In genomic region chr7:512146-512510, GRCh38 we compare ENCODE assay signal across 24 cellular contexts. TPM values are rescaled to one million over a fixed set of nuclear protein-coding genes. Genes with fewer than 3 reads are reported as not detected.
DNase-seq lines count a peak whose midpoint lies in the region; ATAC-seq, FAIRE-seq and TF ChIP-seq lines count a peak whose summit lies in the region.
"Had no signal": no experiment of that assay in that cellular context is flagged by ENCODE, and none has a peak within 500 bp of the region (broad histone marks: within the 10 kb centered on the region; RNA-seq: fewer than 3 reads in every experiment).

No MANE protein-coding gene starts in this region.

- TF ChIP-seq POLR2A in spleen (IDR thresholded peaks at IDR 0.05): no peak

- ATAC-seq in GM23338: no peak
- ATAC-seq: sciatic nerve had no signal

- H3K27me3 Mint-ChIP-seq in GM23338 (ENCODE audit: insufficient read depth, low read depth, poor library complexity): peaks cover 18% of the 10 kb centered on the region
- peaks cover 19% of the 10 kb centered on the region for H3K27me3 Mint-ChIP-seq in T-helper 2 cell treated with Interferon-gamma antibody and Interleukin-4, amounts not matched to agents 5 μg/mL and 100 μg/mL, for 36 hours (ENCODE audit: low read depth)
- H3K27me3 Mint-ChIP-seq in activated CD4-positive, alpha-beta memory T cell treated with anti-CD3 and anti-CD28 coated beads for 36 hours: peaks cover 22% of the 10 kb centered on the region
- peaks cover 24% of the 10 kb centered on the region for H3K27me3 Mint-ChIP-seq in activated T-cell treated with anti-CD3 and anti-CD28 coated beads, Interleukin-2, amount 50 U/mL, for 24 hours

- FAIRE-seq in keratinocyte (lab: Jason Lieb, UNC): no peak
- FAIRE-seq: GM18507 had no signal

- no peak overlapping the region for H3K4me3 Mint-ChIP-seq in GM23338
- no peak overlapping the region for H3K4me3 Mint-ChIP-seq in T-helper 2 cell treated with Interferon-gamma antibody and Interleukin-4, amounts not matched to agents 5 μg/mL and 100 μg/mL, for 36 hours
- H3K4me3 Mint-ChIP-seq in activated CD4-positive, alpha-beta memory T cell treated with anti-CD3 and anti-CD28 coated beads for 36 hours: no peak overlapping the region
- H3K4me3 Mint-ChIP-seq in activated T-cell treated with anti-CD3 and anti-CD28 coated beads, Interleukin-2, amount 50 U/mL, for 24 hours: no peak overlapping the region

- dilution Hi-C loops in keratinocyte (cut with MboI; ENCODE audit: extremely low pct_ligation_motif_present, low sequenced_read_pairs): no loop called here

- POLR2A ChIA-PET in activated CD4-positive, alpha-beta memory T cell treated with anti-CD3 and anti-CD28 coated beads for 36 hours (lab: Charles Lee): no interaction called here

- H3K9ac ChIP-seq in keratinocyte (ENCODE audit: control insufficient read depth, extremely low read depth, insufficient read depth, low read length): peak overlapping the region; percentile 54

- H2AFZ ChIP-seq in GM23338: no peak overlapping the region
- H2AFZ ChIP-seq in keratinocyte (ENCODE audit: control insufficient read depth, low read length): no peak overlapping the region
- H2AFZ ChIP-seq: hepatocyte had no signal

- peaks cover 35% of the 10 kb centered on the region for H3K4me1 Mint-ChIP-seq in GM23338
- H3K4me1 Mint-ChIP-seq in T-helper 2 cell treated with Interferon-gamma antibody and Interleukin-4, amounts not matched to agents 5 μg/mL and 100 μg/mL, for 36 hours (ENCODE audit: low read depth): no peaks in the 10 kb centered on the region
- peaks cover 11% of the 10 kb centered on the region for H3K4me1 Mint-ChIP-seq in activated CD4-positive, alpha-beta memory T cell treated with anti-CD3 and anti-CD28 coated beads for 36 hours (ENCODE audit: low read depth)
- H3K4me1 Mint-ChIP-seq in activated T-cell treated with anti-CD3 and anti-CD28 coated beads, Interleukin-2, amount 50 U/mL, for 24 hours (ENCODE audit: low read depth): peaks cover 25% of the 10 kb centered on the region

- CTCF ChIA-PET in activated CD4-positive, alpha-beta memory T cell treated with anti-CD3 and anti-CD28 coated beads for 36 hours (lab: Charles Lee): no interaction called here

- TF ChIP-seq CTCF in GM23338 (conservative IDR thresholded peaks at IDR 0.05; ENCODE audit: low read depth in 2 of 2) (no peak), ascending aorta (IDR thresholded peaks at IDR 0.05) (no peak), keratinocyte (optimal IDR thresholded peaks at IDR 0.05 in 1 of 3, IDR thresholded peaks at IDR 0.05 in 1 of 3, conservative IDR thresholded peaks at IDR 0.05 in 1 of 3; ENCODE audit: extremely low read depth in 1 of 3, insufficient read depth in 2 of 3, low read length in 3 of 3) (no peak), spleen (IDR thresholded peaks at IDR 0.05 in 8 of 11, conservative IDR thresholded peaks at IDR 0.05 in 3 of 11) (no peak)

- intact Hi-C loops in ascending aorta (cut with DNase I) (loop anchor here (5.0 to 10.0 kb wide), 3 partner anchors 180 to 355 kb away; no protein-coding TSS in a partner anchor), spleen (cut with DNase I; ENCODE audit: low total_unique reads) (no loop called here)
- intact Hi-C loops in activated CD4-positive, alpha-beta memory T cell treated with anti-CD3 and anti-CD28 coated beads for 36 hours (cut with micrococcal nuclease): loop anchor here (10.0 kb wide), 1 partner anchor 147 kb away; no protein-coding TSS in a partner anchor

- peaks cover 15% of the 10 kb centered on the region for H3F3A ChIP-seq in GM23338 (replicated peaks; ENCODE audit: low read depth)

- H3K36me3 ChIP-seq in GM23338 (ENCODE audit: insufficient read depth) (no peaks in the 10 kb centered on the region), ascending aorta (peaks cover 39 to 56% of the 10 kb centered on the region in 2 donors), keratinocyte (ENCODE audit: control insufficient read depth in 2 of 2, extremely low read depth in 1 of 2, insufficient read depth in 2 of 2, low read length in 2 of 2) (peaks cover 18 to 25% of the 10 kb centered on the region in 2 experiments), spleen (peaks cover 0 to 67% (median 11%) of the 10 kb centered on the region in 6 donors)

- DNase-seq in GM23338 (ENCODE audit: low spot score) (no peak), ascending aorta (ENCODE audit: low spot score in 2 of 2) (no peak), keratinocyte (ENCODE audit: low read depth, low spot score) (no peak), spleen (peak; percentile 63), NCI-H128 (lab: John Stamatoyannopoulos, UW; ENCODE audit: unreplicated experiment) (no peak)
- no peak for DNase-seq in T-helper 2 cell treated with Interferon-gamma antibody and Interleukin-4, amounts not matched to agents 5 μg/mL and 100 μg/mL, for 36 hours (ENCODE audit: low spot score)
- DNase-seq in activated CD4-positive, alpha-beta memory T cell treated with anti-CD3 and anti-CD28 coated beads for 36 hours: no peak
- DNase-seq in activated T-cell treated with anti-CD3 and anti-CD28 coated beads, Interleukin-2, amount 50 U/mL, for 24 hours: no peak
- DNase-seq: ACHN; activated naive CD4-positive, alpha-beta T cell treated with anti-CD3 and anti-CD28 coated beads, Interleukin-2, amount 50 U/mL, for 16 hours; anterior cingulate cortex; COR-L47; effector CD8-positive, alpha-beta T cell; foreskin melanocyte; KBM-7; MM.1S; NCI-H146; NCI-H2171; NCI-H524 treated with DMSO at 0.1 percent for 48 hours had no signal

- H3K9me3 ChIP-seq in ascending aorta (no peaks in the 10 kb centered on the region), keratinocyte (ENCODE audit: control insufficient read depth, low read depth, low read length) (no peaks in the 10 kb centered on the region), spleen (no peaks in the 10 kb centered on the region)
- H3K9me3 ChIP-seq: vagina had no signal

- H3K4me1 ChIP-seq in GM23338 (ENCODE audit: insufficient read depth): peaks cover 24% of the 10 kb centered on the region
- H3K4me1 ChIP-seq in ascending aorta: peaks cover 16 to 57% of the 10 kb centered on the region in 2 donors
- peaks cover 48% of the 10 kb centered on the region for H3K4me1 ChIP-seq in keratinocyte (ENCODE audit: control insufficient read depth, extremely low read depth, insufficient read depth, low read length)
- H3K4me1 ChIP-seq in spleen: peaks cover 0 to 46% (median 25%) of the 10 kb centered on the region in 6 donors

- no peaks in the 10 kb centered on the region; the same call in 2 of the 3 replicates for H3K9me3 Mint-ChIP-seq in GM23338
- no peaks in the 10 kb centered on the region for H3K9me3 Mint-ChIP-seq in T-helper 2 cell treated with Interferon-gamma antibody and Interleukin-4, amounts not matched to agents 5 μg/mL and 100 μg/mL, for 36 hours
- no peaks in the 10 kb centered on the region for H3K9me3 Mint-ChIP-seq in activated CD4-positive, alpha-beta memory T cell treated with anti-CD3 and anti-CD28 coated beads for 36 hours
- H3K9me3 Mint-ChIP-seq in activated T-cell treated with anti-CD3 and anti-CD28 coated beads, Interleukin-2, amount 50 U/mL, for 24 hours: no peaks in the 10 kb centered on the region

- H3K9me2 ChIP-seq in GM23338 (ENCODE audit: insufficient read depth): no peaks in the 10 kb centered on the region

- H3K27ac Mint-ChIP-seq in GM23338: peak overlapping the region; percentile 87
- no peak overlapping the region for H3K27ac Mint-ChIP-seq in T-helper 2 cell treated with Interferon-gamma antibody and Interleukin-4, amounts not matched to agents 5 μg/mL and 100 μg/mL, for 36 hours
- no peak overlapping the region for H3K27ac Mint-ChIP-seq in activated CD4-positive, alpha-beta memory T cell treated with anti-CD3 and anti-CD28 coated beads for 36 hours
- no peak overlapping the region for H3K27ac Mint-ChIP-seq in activated T-cell treated with anti-CD3 and anti-CD28 coated beads, Interleukin-2, amount 50 U/mL, for 24 hours

- 88 to 100% (median 91%) methylated on average over 12 to 19 of the region's 19 CpGs for WGBS in spleen, 5 donors

- H4K20me1 ChIP-seq in GM23338 (replicated peaks; ENCODE audit: insufficient read depth) (no peaks in the 10 kb centered on the region; the same call in 1 of the 2 replicates), keratinocyte (ENCODE audit: control insufficient read depth, extremely low read depth, insufficient read depth, low read length) (peaks cover 7% of the 10 kb centered on the region)

- H3K27ac ChIP-seq in GM23338 (ENCODE audit: low read depth) (no peak overlapping the region), ascending aorta (peak overlapping the region; percentile 97), keratinocyte (ENCODE audit: control insufficient read depth, insufficient read depth, low read length) (peak overlapping the region; percentile 42), spleen (no peak overlapping the region)
- H3K27ac ChIP-seq: hepatocyte, VCaP had no signal

- H3K27me3 ChIP-seq in GM23338 (ENCODE audit: insufficient read depth) (peaks cover 3% of the 10 kb centered on the region; the same call in 1 of the 2 replicates), ascending aorta (no peaks in the 10 kb centered on the region), keratinocyte (ENCODE audit: control insufficient read depth, extremely low read depth, insufficient read depth, low read length) (no peaks in the 10 kb centered on the region), spleen (replicated peaks in 1 of 7) (peaks cover 0 to 25% (median 7%) of the 10 kb centered on the region in 7 donors)
- H3K27me3 ChIP-seq: hepatocyte, vagina had no signal

- H3K79me2 ChIP-seq in GM23338 (replicated peaks; ENCODE audit: insufficient read depth) (peaks cover 38% of the 10 kb centered on the region), keratinocyte (ENCODE audit: control insufficient read depth, insufficient read depth, low read length) (peaks cover 65% of the 10 kb centered on the region)

- H3K9me1 ChIP-seq in keratinocyte (ENCODE audit: control insufficient read depth, extremely low read depth, insufficient read depth, low read length): no peaks in the 10 kb centered on the region

- H3K4me2 ChIP-seq in GM23338 (no peak overlapping the region), keratinocyte (ENCODE audit: control insufficient read depth, extremely low read depth, insufficient read depth, low read depth, low read length) (peak overlapping the region; percentile 66)
- H3K4me2 ChIP-seq: hepatocyte had no signal

- peaks cover 48% of the 10 kb centered on the region for H3K36me3 Mint-ChIP-seq in GM23338 (ENCODE audit: low read depth)
- H3K36me3 Mint-ChIP-seq in T-helper 2 cell treated with Interferon-gamma antibody and Interleukin-4, amounts not matched to agents 5 μg/mL and 100 μg/mL, for 36 hours (ENCODE audit: low read depth): no peaks in the 10 kb centered on the region
- no peaks in the 10 kb centered on the region for H3K36me3 Mint-ChIP-seq in activated CD4-positive, alpha-beta memory T cell treated with anti-CD3 and anti-CD28 coated beads for 36 hours
- H3K36me3 Mint-ChIP-seq in activated T-cell treated with anti-CD3 and anti-CD28 coated beads, Interleukin-2, amount 50 U/mL, for 24 hours (ENCODE audit: low read depth): peaks cover 13% of the 10 kb centered on the region

- no peak overlapping the region for H3K4me3 ChIP-seq in GM23338
- H3K4me3 ChIP-seq in ascending aorta: no peak overlapping the region
- H3K4me3 ChIP-seq in keratinocyte (ENCODE audit: control insufficient read depth in 2 of 3, extremely low read depth in 1 of 3, insufficient read depth in 2 of 3, low read depth in 1 of 3, low read length in 3 of 3): no peak overlapping the region
- H3K4me3 ChIP-seq in spleen: no peak overlapping the region
- H3K4me3 ChIP-seq: hepatocyte, vagina had no signal

RNA-seq across cellular contexts. Expression of gene PDGFA, which starts 7.5 kb away (rescaled TPM):
- 32.2 and 43.1 TPM in 2 replicates for total RNA-seq in GM23338 (2014; rRNA removed; shearing (Covaris generic))
- 35.6 and 39.5 TPM in 2 replicates for polyA plus RNA-seq in GM23338 (2016; fragmentation: Nextera tagmentation; extraction: Ambion mirVana)
- total RNA-seq in ascending aorta: 349 TPM
- 12.4 to 22.6 TPM (median 14.8 TPM) in 3 replicates for polyA plus RNA-seq in keratinocyte
- 10.9 TPM for polyA plus RNA-seq in keratinocyte (2011; ENCODE audit: low read depth)
- polyA plus RNA-seq in keratinocyte (2011; cell fraction: cytosol; rRNA removed): 9.2 and 13.0 TPM in 2 replicates
- polyA plus RNA-seq in keratinocyte (2011; cell fraction: nucleus; rRNA removed): 23.9 and 25.3 TPM in 2 replicates
- 13.5 and 21.9 TPM in 2 replicates for polyA plus RNA-seq in keratinocyte (2012; ENCODE audit: low replicate concordance)
- 36.1 to 45.4 TPM (median 43.7 TPM) in 3 replicates for polyA minus RNA-seq in keratinocyte
- polyA minus RNA-seq in keratinocyte (2011; cell fraction: cytosol; rRNA and poly(A)+ RNA removed): 110 TPM
- 26.0 and 30.8 TPM in 2 replicates for polyA minus RNA-seq in keratinocyte (2011; cell fraction: nucleus; rRNA and poly(A)+ RNA removed)
- total RNA-seq in spleen: 10 to 100 TPM; 16.1 to 49.5 (median 24.5) TPM
- polyA plus RNA-seq in spleen: 10 to 100 TPM in 1 of 3 donors, 1 to 10 TPM in 2; 6.1 to 16.8 (median 9.9) TPM
- 1 to 10 TPM; 6.3 to 6.9 TPM for total RNA-seq in activated CD4-positive, alpha-beta memory T cell treated with anti-CD3 and anti-CD28 coated beads for 36 hours

Comparison
In these comparisons a context has a peak if more than half of its experiments do, and no peak if none do; other contexts are left out.
1. H3K27ac ChIP-seq: peak in ascending aorta (2 of 2) and keratinocyte (single experiment); none in GM23338 (single experiment) and spleen (0 of 8).